ENCODE assay signal across 8 cellular contexts in genomic region chr10:80196270-80196949, GRCh38. TPM values are rescaled to one million over a fixed set of nuclear protein-coding genes. Genes with fewer than 3 reads are reported as not detected.
A peak's percentile ranks its signal among the peaks of the same experiment; 100 is the strongest.
DNase-seq lines count a peak whose midpoint lies in the region; ATAC-seq and TF ChIP-seq lines count a peak whose summit lies in the region.

No MANE protein-coding gene starts in this region.

- H3K27ac ChIP-seq in caudate nucleus (ENCODE audit: low read depth, low read length), result peak overlapping the region; percentile 69
- H3K27ac ChIP-seq in thyroid gland, result peak overlapping the region; percentile 10 to 80 (median 56)

- H3K4me1 ChIP-seq in mucosa of stomach (ENCODE audit: control insufficient read depth, insufficient read depth, low read length) (peaks cover 82% of the 10 kb centered on the region), thyroid gland (peaks cover 55 to 60% of the 10 kb centered on the region in 2 donors)

- H3K27me3 ChIP-seq in mucosa of stomach (ENCODE audit: control insufficient read depth, insufficient read depth, low read length) (no peaks in the 10 kb centered on the region), thyroid gland (no peaks in the 10 kb centered on the region)

- intact Hi-C loops in thyroid gland (cut with DNase I), result no loop called here

- TF ChIP-seq CTCF in thyroid gland (IDR thresholded peaks at IDR 0.05), result no peak

- peak overlapping the region; percentile 76 for H3K9ac ChIP-seq in mucosa of stomach (ENCODE audit: low read length)

- WGBS in thyroid gland, 2 donors, result 43 to 48% methylated on average over 8 of the region's 8 CpGs

- peak; percentile 91 for ATAC-seq in HG03354 (IDR thresholded peaks at IDR 0.05; ENCODE audit: poor library complexity, severe bottlenecking, unreplicated experiment)

- H3K36me3 ChIP-seq in mucosa of stomach (ENCODE audit: control insufficient read depth, insufficient read depth, low read length) (no peaks in the 10 kb centered on the region), thyroid gland (no peaks in the 10 kb centered on the region)

- TF ChIP-seq POLR2A in thyroid gland (IDR thresholded peaks at IDR 0.05), result no peak

- DNase-seq in NK-92 treated with Interleukin-12 subunit alpha and Interleukin-12 subunit beta, amount 100 ng/mL, for 24 hours (lab: John Stamatoyannopoulos, UW), result peak; percentile 66
- DNase-seq in NK-92 (lab: John Stamatoyannopoulos, UW; ENCODE audit: unreplicated experiment), result no peak
- peak; percentile 47 for DNase-seq in T-helper 9 cell
- peak in 10 of 61 donors; percentile 23 to 86 (median 38) for DNase-seq in caudate nucleus (lab: John Stamatoyannopoulos, UW)
- peak; percentile 59 to 74 for DNase-seq in thyroid gland
- DNase-seq in medulla oblongata (ENCODE audit: extremely low spot score), result no peak

- peak overlapping the region; percentile 6 for H3K4me3 ChIP-seq in mucosa of stomach (ENCODE audit: low read length)
- no peak overlapping the region for H3K4me3 ChIP-seq in thyroid gland (replicated peaks in 1 of 3)

- H3K9me3 ChIP-seq in mucosa of stomach (ENCODE audit: control insufficient read depth, low read length) (no peaks in the 10 kb centered on the region), thyroid gland (no peaks in the 10 kb centered on the region)

RNA-seq across cellular contexts. Expression of gene ANXA11, which starts 8.9 kb away (rescaled TPM):
- 100 to 1,000 TPM in 1 of 4 donors, 10 to 100 TPM in 3; 77.5 to 106 (median 90.8) TPM for total RNA-seq in thyroid gland

Comparison
In these comparisons a context has a peak if more than half of its experiments do, and no peak if none do; other contexts are left out.
1. DNase-seq: peak in NK-92 treated with Interleukin-12 subunit alpha and Interleukin-12 subunit beta, amount 100 ng/mL, for 24 hours (single experiment), T-helper 9 cell (single experiment) and thyroid gland (2 of 2); none in NK-92 (single experiment) and medulla oblongata (single experiment).